In genomic region chr4:125317526-125317880, GRCh38 we compare ENCODE assay signal across 8 cellular contexts. TPM values are rescaled to one million over a fixed set of nuclear protein-coding genes. Genes with fewer than 3 reads are reported as not detected.
DNase-seq lines count a peak whose midpoint lies in the region; ATAC-seq, FAIRE-seq and TF ChIP-seq lines count a peak whose summit lies in the region.

No MANE protein-coding gene starts in this region.

- DNase-seq in activated naive CD8-positive, alpha-beta T cell treated with anti-CD3 and anti-CD28 coated beads for 36 hours, result no peak
- DNase-seq in brain microvascular endothelial cell (peak; percentile 50), kidney (peak; percentile 81)
- DNase-seq in activated T-helper 1 cell treated with anti-CD3 and anti-CD28 coated beads, Interleukin-12 subunit alpha, Interleukin-12 subunit beta, Interleukin-2, Interleukin-4 antibody, amounts not matched to agents 30 ng/mL and 10 ng/mL and 1 ng/mL, durations not matched to agents 14 hours and 24 hours and 36 hours (ENCODE audit: low spot score), result no peak
- no peak for DNase-seq in stimulated activated CD4-positive, alpha-beta T cell treated with anti-CD3 and anti-CD28 coated beads, Interleukin-4, amount 100 ng/mL, for 24 hours

- intact Hi-C loops in kidney (cut with DNase I), result loop anchor here (10.0 kb wide), 1 partner anchor 417 kb away; no protein-coding TSS in a partner anchor
- intact Hi-C loops in activated T-helper 1 cell treated with anti-CD3 and anti-CD28 coated beads, Interleukin-12 subunit alpha, Interleukin-12 subunit beta, Interleukin-2, Interleukin-4 antibody, amounts not matched to agents 30 ng/mL and 10 ng/mL and 1 ng/mL, durations not matched to agents 14 hours and 24 hours and 36 hours (cut with micrococcal nuclease), result no loop called here

- H3K4me3 Mint-ChIP-seq in activated naive CD8-positive, alpha-beta T cell, result peak overlapping the region; percentile 82
- no peak overlapping the region for H3K4me3 Mint-ChIP-seq in activated naive CD8-positive, alpha-beta T cell treated with anti-CD3 and anti-CD28 coated beads for 36 hours
- peak overlapping the region; percentile 85 for H3K4me3 Mint-ChIP-seq in stimulated activated naive CD8-positive, alpha-beta T cell treated with anti-CD3 and anti-CD28 coated beads, Interleukin-15, Interleukin-2, amounts not matched to agents 100 ng/mL and 50 ng/mL, for 24 hours
- no peak overlapping the region for H3K4me3 Mint-ChIP-seq in activated T-helper 1 cell treated with anti-CD3 and anti-CD28 coated beads, Interleukin-12 subunit alpha, Interleukin-12 subunit beta, Interleukin-2, Interleukin-4 antibody, amounts not matched to agents 30 ng/mL and 10 ng/mL and 1 ng/mL, durations not matched to agents 14 hours and 24 hours and 36 hours

- H3K27me3 Mint-ChIP-seq in activated naive CD8-positive, alpha-beta T cell, result peaks cover 40% of the 10 kb centered on the region
- peaks cover 65% of the 10 kb centered on the region for H3K27me3 Mint-ChIP-seq in activated naive CD8-positive, alpha-beta T cell treated with anti-CD3 and anti-CD28 coated beads for 36 hours
- H3K27me3 Mint-ChIP-seq in stimulated activated naive CD8-positive, alpha-beta T cell treated with anti-CD3 and anti-CD28 coated beads, Interleukin-15, Interleukin-2, amounts not matched to agents 100 ng/mL and 50 ng/mL, for 24 hours, result peaks cover 60% of the 10 kb centered on the region
- peaks cover 47% of the 10 kb centered on the region for H3K27me3 Mint-ChIP-seq in activated T-helper 1 cell treated with anti-CD3 and anti-CD28 coated beads, Interleukin-12 subunit alpha, Interleukin-12 subunit beta, Interleukin-2, Interleukin-4 antibody, amounts not matched to agents 30 ng/mL and 10 ng/mL and 1 ng/mL, durations not matched to agents 14 hours and 24 hours and 36 hours (ENCODE audit: insufficient read depth)

- H3K9me3 ChIP-seq in kidney (ENCODE audit: control insufficient read depth in 1 of 2, low read length in 2 of 2), result no peaks in the 10 kb centered on the region

- TF ChIP-seq CTCF in brain microvascular endothelial cell (IDR thresholded peaks at IDR 0.05; ENCODE audit: low read depth, low read length, missing control alignments) (peak; percentile 84), kidney (IDR thresholded peaks at IDR 0.05; ENCODE audit: borderline replicate concordance, extremely low read depth, insufficient read depth) (peak; percentile 44)

- no peak for FAIRE-seq in kidney (lab: Jason Lieb, UNC)

- H3K27ac Mint-ChIP-seq in activated naive CD8-positive, alpha-beta T cell, result no peak overlapping the region
- no peak overlapping the region for H3K27ac Mint-ChIP-seq in activated naive CD8-positive, alpha-beta T cell treated with anti-CD3 and anti-CD28 coated beads for 36 hours
- no peak overlapping the region for H3K27ac Mint-ChIP-seq in stimulated activated naive CD8-positive, alpha-beta T cell treated with anti-CD3 and anti-CD28 coated beads, Interleukin-15, Interleukin-2, amounts not matched to agents 100 ng/mL and 50 ng/mL, for 24 hours
- H3K27ac Mint-ChIP-seq in activated T-helper 1 cell treated with anti-CD3 and anti-CD28 coated beads, Interleukin-12 subunit alpha, Interleukin-12 subunit beta, Interleukin-2, Interleukin-4 antibody, amounts not matched to agents 30 ng/mL and 10 ng/mL and 1 ng/mL, durations not matched to agents 14 hours and 24 hours and 36 hours, result no peak overlapping the region

- peak overlapping the region; percentile 91 for H3K4me3 ChIP-seq in brain microvascular endothelial cell (ENCODE audit: low read depth, low read length)
- H3K4me3 ChIP-seq in kidney (ENCODE audit: low read length in 2 of 2), result peak overlapping the region; percentile 83 to 93

- ATAC-seq in GM19463 (IDR thresholded peaks at IDR 0.05; ENCODE audit: unreplicated experiment), result no peak

- in situ Hi-C loops in brain microvascular endothelial cell (cut with HindIII; ENCODE audit: low pct_ligation_motif_present, low sequenced_read_pairs), result loop anchor here (25.0 kb wide), 1 partner anchor 445 kb away; no protein-coding TSS in a partner anchor

- no peaks in the 10 kb centered on the region for H3K9me3 Mint-ChIP-seq in activated naive CD8-positive, alpha-beta T cell (ENCODE audit: low read depth)
- no peaks in the 10 kb centered on the region for H3K9me3 Mint-ChIP-seq in activated naive CD8-positive, alpha-beta T cell treated with anti-CD3 and anti-CD28 coated beads for 36 hours
- no peaks in the 10 kb centered on the region for H3K9me3 Mint-ChIP-seq in stimulated activated naive CD8-positive, alpha-beta T cell treated with anti-CD3 and anti-CD28 coated beads, Interleukin-15, Interleukin-2, amounts not matched to agents 100 ng/mL and 50 ng/mL, for 24 hours
- H3K9me3 Mint-ChIP-seq in activated T-helper 1 cell treated with anti-CD3 and anti-CD28 coated beads, Interleukin-12 subunit alpha, Interleukin-12 subunit beta, Interleukin-2, Interleukin-4 antibody, amounts not matched to agents 30 ng/mL and 10 ng/mL and 1 ng/mL, durations not matched to agents 14 hours and 24 hours and 36 hours, result no peaks in the 10 kb centered on the region

- H3K36me3 ChIP-seq in brain microvascular endothelial cell (replicated peaks) (no peaks in the 10 kb centered on the region), kidney (ENCODE audit: control insufficient read depth in 1 of 2, insufficient read depth in 2 of 2, low read length in 2 of 2) (no peaks in the 10 kb centered on the region)

- H3K27ac ChIP-seq in brain microvascular endothelial cell (no peak overlapping the region), kidney (ENCODE audit: low read depth in 2 of 2, low read length in 2 of 2) (no peak overlapping the region)

- H3K36me3 Mint-ChIP-seq in activated naive CD8-positive, alpha-beta T cell, result no peaks in the 10 kb centered on the region
- no peaks in the 10 kb centered on the region for H3K36me3 Mint-ChIP-seq in activated naive CD8-positive, alpha-beta T cell treated with anti-CD3 and anti-CD28 coated beads for 36 hours
- no peaks in the 10 kb centered on the region for H3K36me3 Mint-ChIP-seq in stimulated activated naive CD8-positive, alpha-beta T cell treated with anti-CD3 and anti-CD28 coated beads, Interleukin-15, Interleukin-2, amounts not matched to agents 100 ng/mL and 50 ng/mL, for 24 hours (ENCODE audit: low read depth)
- no peaks in the 10 kb centered on the region for H3K36me3 Mint-ChIP-seq in activated T-helper 1 cell treated with anti-CD3 and anti-CD28 coated beads, Interleukin-12 subunit alpha, Interleukin-12 subunit beta, Interleukin-2, Interleukin-4 antibody, amounts not matched to agents 30 ng/mL and 10 ng/mL and 1 ng/mL, durations not matched to agents 14 hours and 24 hours and 36 hours (ENCODE audit: low read depth)

- no peak overlapping the region for H3K9ac ChIP-seq in kidney (ENCODE audit: low read length in 2 of 2)

- H3K4me1 Mint-ChIP-seq in activated naive CD8-positive, alpha-beta T cell (ENCODE audit: low read depth), result peaks cover 33% of the 10 kb centered on the region
- H3K4me1 Mint-ChIP-seq in activated naive CD8-positive, alpha-beta T cell treated with anti-CD3 and anti-CD28 coated beads for 36 hours, result peaks cover 31% of the 10 kb centered on the region
- H3K4me1 Mint-ChIP-seq in stimulated activated naive CD8-positive, alpha-beta T cell treated with anti-CD3 and anti-CD28 coated beads, Interleukin-15, Interleukin-2, amounts not matched to agents 100 ng/mL and 50 ng/mL, for 24 hours (ENCODE audit: low read depth), result peaks cover 33% of the 10 kb centered on the region
- peaks cover 12% of the 10 kb centered on the region for H3K4me1 Mint-ChIP-seq in activated T-helper 1 cell treated with anti-CD3 and anti-CD28 coated beads, Interleukin-12 subunit alpha, Interleukin-12 subunit beta, Interleukin-2, Interleukin-4 antibody, amounts not matched to agents 30 ng/mL and 10 ng/mL and 1 ng/mL, durations not matched to agents 14 hours and 24 hours and 36 hours (ENCODE audit: low read depth)

- H3K4me1 ChIP-seq in kidney (ENCODE audit: control insufficient read depth in 1 of 2, insufficient read depth in 1 of 2, low read depth in 1 of 2, low read length in 2 of 2), result peaks cover 0 to 31% of the 10 kb centered on the region in 2 donors

- H3K27me3 ChIP-seq in brain microvascular endothelial cell (replicated peaks), result no peaks in the 10 kb centered on the region

RNA-seq across cellular contexts. Expression of gene FAT4, which starts 2.7 kb away (rescaled TPM):
- not detected for total RNA-seq in activated naive CD8-positive, alpha-beta T cell treated with anti-CD3 and anti-CD28 coated beads for 36 hours
- total RNA-seq in kidney, result 11.3 TPM
- 0.99 TPM for polyA plus RNA-seq in kidney (ENCODE audit: insufficient read depth, low read depth, low replicate concordance)
- not detected in 2 replicates for total RNA-seq in activated T-helper 1 cell treated with anti-CD3 and anti-CD28 coated beads, Interleukin-12 subunit alpha, Interleukin-12 subunit beta, Interleukin-2, Interleukin-4 antibody, amounts not matched to agents 30 ng/mL and 10 ng/mL and 1 ng/mL, durations not matched to agents 14 hours and 24 hours and 36 hours

Comparison
In these comparisons a context has a peak if more than half of its experiments do, and no peak if none do; other contexts are left out.
1. H3K4me3 Mint-ChIP-seq: peak in activated naive CD8-positive, alpha-beta T cell (single experiment) and stimulated activated naive CD8-positive, alpha-beta T cell treated with anti-CD3 and anti-CD28 coated beads, Interleukin-15, Interleukin-2, amounts not matched to agents 100 ng/mL and 50 ng/mL, for 24 hours (single experiment); none in activated naive CD8-positive, alpha-beta T cell treated with anti-CD3 and anti-CD28 coated beads for 36 hours (single experiment) and activated T-helper 1 cell treated with anti-CD3 and anti-CD28 coated beads, Interleukin-12 subunit alpha, Interleukin-12 subunit beta, Interleukin-2, Interleukin-4 antibody, amounts not matched to agents 30 ng/mL and 10 ng/mL and 1 ng/mL, durations not matched to agents 14 hours and 24 hours and 36 hours (single experiment).
2. DNase-seq: peak in brain microvascular endothelial cell (single experiment) and kidney (single experiment); none in activated naive CD8-positive, alpha-beta T cell treated with anti-CD3 and anti-CD28 coated beads for 36 hours (single experiment), activated T-helper 1 cell treated with anti-CD3 and anti-CD28 coated beads, Interleukin-12 subunit alpha, Interleukin-12 subunit beta, Interleukin-2, Interleukin-4 antibody, amounts not matched to agents 30 ng/mL and 10 ng/mL and 1 ng/mL, durations not matched to agents 14 hours and 24 hours and 36 hours (single experiment) and stimulated activated CD4-positive, alpha-beta T cell treated with anti-CD3 and anti-CD28 coated beads, Interleukin-4, amount 100 ng/mL, for 24 hours (single experiment).
3. RNA of gene FAT4, which starts 2.7 kb away (total RNA-seq): 11.3 TPM in kidney (single experiment); not detected in activated naive CD8-positive, alpha-beta T cell treated with anti-CD3 and anti-CD28 coated beads for 36 hours and not detected in activated T-helper 1 cell treated with anti-CD3 and anti-CD28 coated beads, Interleukin-12 subunit alpha, Interleukin-12 subunit beta, Interleukin-2, Interleukin-4 antibody, amounts not matched to agents 30 ng/mL and 10 ng/mL and 1 ng/mL, durations not matched to agents 14 hours and 24 hours and 36 hours; every median in the first group is over 10 times any median in the second.